In genomic region chr3:197737319-197737649, GRCh38 we compare ENCODE assay signal across 8 cellular contexts. TPM values are rescaled to one million over a fixed set of nuclear protein-coding genes. Genes with fewer than 3 reads are reported as not detected.
A peak's percentile ranks its signal among the peaks of the same experiment; 100 is the strongest.
DNase-seq lines count a peak whose midpoint lies in the region; ATAC-seq and TF ChIP-seq lines count a peak whose summit lies in the region.

No MANE protein-coding gene starts in this region.

- intact Hi-C loops in naive thymus-derived CD4-positive, alpha-beta T cell (cut with micrococcal nuclease): loop anchor here (1.0 to 10.0 kb wide), 5 partner anchors 12 to 438 kb away; partner anchors contain the start of genes FYTTD1 (in 2 of the 2), BDH1 (in 1 of the 2) and DLG1 (in 1 of the 2)

- no peaks in the 10 kb centered on the region for H3K9me3 Mint-ChIP-seq in naive thymus-derived CD4-positive, alpha-beta T cell

- peaks cover 25 to 47% (median 29%) of the 10 kb centered on the region in 7 donors for H3K4me1 Mint-ChIP-seq in naive thymus-derived CD4-positive, alpha-beta T cell

- peak overlapping the region; percentile 82 to 99 (median 90) for H3K4me3 Mint-ChIP-seq in naive thymus-derived CD4-positive, alpha-beta T cell

- POLR2A ChIA-PET in BJ (lab: Charles Lee): no interaction called here
- POLR2A ChIA-PET in naive thymus-derived CD4-positive, alpha-beta T cell (lab: Charles Lee): interaction anchor here (1.0 to 2.3 kb wide), 2 partner anchors 12 to 13 kb away, joined by 5 to 12 read pairs; partner anchors contain the start of gene FYTTD1

- TF ChIP-seq CTCF in BJ (IDR thresholded peaks at IDR 0.05; ENCODE audit: insufficient read depth, low read depth, low read length) (no peak), coronary artery (IDR thresholded peaks at IDR 0.05) (no peak)

- DNase-seq in BJ (ENCODE audit: low read depth) (no peak), MG63 (no peak), coronary artery (ENCODE audit: low spot score) (no peak), NCI-H69 (lab: John Stamatoyannopoulos, UW) (no peak), medulla oblongata (ENCODE audit: extremely low spot score) (no peak), SHP77 (lab: John Stamatoyannopoulos, UW) (no peak)
- DNase-seq in naive thymus-derived CD4-positive, alpha-beta T cell: no peak

- H3K27me3 ChIP-seq in BJ (ENCODE audit: control insufficient read depth, insufficient read depth, low read length) (no peaks in the 10 kb centered on the region), MG63 (no peaks in the 10 kb centered on the region)
- H3K27me3 ChIP-seq in naive thymus-derived CD4-positive, alpha-beta T cell (ENCODE audit: control insufficient read depth in 2 of 2, insufficient read depth in 2 of 2, low read length in 2 of 2): no peaks in the 10 kb centered on the region

- CTCF ChIA-PET in BJ (lab: Yijun Ruan, JAX): no interaction called here
- CTCF ChIA-PET in naive thymus-derived CD4-positive, alpha-beta T cell (lab: Charles Lee): interaction anchor here (0.5 kb wide), 1 partner anchor 11 kb away, joined by 4 read pairs; no protein-coding TSS in a partner anchor

- no peaks in the 10 kb centered on the region for H3K9me3 ChIP-seq in MG63
- no peaks in the 10 kb centered on the region for H3K9me3 ChIP-seq in naive thymus-derived CD4-positive, alpha-beta T cell (ENCODE audit: control insufficient read depth in 2 of 3, low read length in 3 of 3)

- no peaks in the 10 kb centered on the region for H3K27me3 Mint-ChIP-seq in naive thymus-derived CD4-positive, alpha-beta T cell

- H3K36me3 ChIP-seq in BJ (ENCODE audit: control insufficient read depth, insufficient read depth, low read length) (no peaks in the 10 kb centered on the region), MG63 (peaks cover 2% of the 10 kb centered on the region; the same call in 1 of the 2 replicates)
- H3K36me3 ChIP-seq in naive thymus-derived CD4-positive, alpha-beta T cell (ENCODE audit: control insufficient read depth in 2 of 3, insufficient read depth in 3 of 3, low read length in 3 of 3): no peaks in the 10 kb centered on the region

- H3K4me1 ChIP-seq in naive thymus-derived CD4-positive, alpha-beta T cell (ENCODE audit: control insufficient read depth in 2 of 2, insufficient read depth in 2 of 2, low read length in 2 of 2): peaks cover 9 to 10% of the 10 kb centered on the region in 2 donors

- peak overlapping the region; percentile 82 to 98 (median 92) for H3K27ac Mint-ChIP-seq in naive thymus-derived CD4-positive, alpha-beta T cell

- ATAC-seq in naive thymus-derived CD4-positive, alpha-beta T cell: no peak
- ATAC-seq in HG03571 (IDR thresholded peaks at IDR 0.05; ENCODE audit: unreplicated experiment): no peak

- peak overlapping the region; percentile 55 to 89 for H3K27ac ChIP-seq in coronary artery
- H3K27ac ChIP-seq in naive thymus-derived CD4-positive, alpha-beta T cell (ENCODE audit: low read depth, low read length): peak overlapping the region; percentile 83

- no peaks in the 10 kb centered on the region for H3K36me3 Mint-ChIP-seq in naive thymus-derived CD4-positive, alpha-beta T cell

- peak overlapping the region; percentile 91 for H3K4me3 ChIP-seq in BJ (ENCODE audit: low read depth, low read length)
- peak overlapping the region; percentile 100 for H3K4me3 ChIP-seq in MG63
- H3K4me3 ChIP-seq in coronary artery: peak overlapping the region; percentile 98
- H3K4me3 ChIP-seq in naive thymus-derived CD4-positive, alpha-beta T cell (ENCODE audit: low read length): peak overlapping the region; percentile 67

RNA-seq across cellular contexts. Expression of gene RUBCN, which starts 0.6 kb away (rescaled TPM):
- polyA plus RNA-seq in BJ (2011; rRNA removed): 8.6 and 15.3 TPM in 2 replicates
- polyA minus RNA-seq in BJ (2011; rRNA and poly(A)+ RNA removed): 16.4 and 19.1 TPM in 2 replicates
- 3.2 and 3.5 TPM in 2 replicates for total RNA-seq in MG63 (2014; rRNA removed; shearing (Covaris generic); ENCODE audit: low replicate concordance)
- 10 to 100 TPM; 43.3 to 61.7 (median 52.9) TPM for total RNA-seq in naive thymus-derived CD4-positive, alpha-beta T cell
- 10 to 100 TPM; 23.2 to 40.2 TPM for polyA plus RNA-seq in naive thymus-derived CD4-positive, alpha-beta T cell

RNA-seq across cellular contexts. Expression of gene FYTTD1, which starts 12.4 kb away (rescaled TPM):
- polyA plus RNA-seq in BJ (2011; rRNA removed): 37.2 and 61.6 TPM in 2 replicates
- 11.7 and 11.8 TPM in 2 replicates for polyA minus RNA-seq in BJ (2011; rRNA and poly(A)+ RNA removed)
- 75.2 and 77.8 TPM in 2 replicates for total RNA-seq in MG63 (2014; rRNA removed; shearing (Covaris generic); ENCODE audit: low replicate concordance)
- total RNA-seq in naive thymus-derived CD4-positive, alpha-beta T cell: 10 to 100 TPM; 45.6 to 63.4 (median 58.0) TPM
- 100 to 1,000 TPM in 1 of 2 donors, 10 to 100 TPM in 1; 81.0 to 102 TPM for polyA plus RNA-seq in naive thymus-derived CD4-positive, alpha-beta T cell

RNA-seq across cellular contexts. Expression of gene LRCH3, which starts 53.8 kb away (rescaled TPM):
- 109 and 155 TPM in 2 replicates for polyA plus RNA-seq in BJ (2011; rRNA removed)
- 60.8 and 82.3 TPM in 2 replicates for polyA minus RNA-seq in BJ (2011; rRNA and poly(A)+ RNA removed)
- 20.3 and 32.8 TPM in 2 replicates for total RNA-seq in MG63 (2014; rRNA removed; shearing (Covaris generic); ENCODE audit: low replicate concordance)
- 10 to 100 TPM; 43.5 to 75.5 (median 68.5) TPM for total RNA-seq in naive thymus-derived CD4-positive, alpha-beta T cell
- 10 to 100 TPM; 13.5 to 35.2 TPM for polyA plus RNA-seq in naive thymus-derived CD4-positive, alpha-beta T cell
